In the genomic region with DNA sequence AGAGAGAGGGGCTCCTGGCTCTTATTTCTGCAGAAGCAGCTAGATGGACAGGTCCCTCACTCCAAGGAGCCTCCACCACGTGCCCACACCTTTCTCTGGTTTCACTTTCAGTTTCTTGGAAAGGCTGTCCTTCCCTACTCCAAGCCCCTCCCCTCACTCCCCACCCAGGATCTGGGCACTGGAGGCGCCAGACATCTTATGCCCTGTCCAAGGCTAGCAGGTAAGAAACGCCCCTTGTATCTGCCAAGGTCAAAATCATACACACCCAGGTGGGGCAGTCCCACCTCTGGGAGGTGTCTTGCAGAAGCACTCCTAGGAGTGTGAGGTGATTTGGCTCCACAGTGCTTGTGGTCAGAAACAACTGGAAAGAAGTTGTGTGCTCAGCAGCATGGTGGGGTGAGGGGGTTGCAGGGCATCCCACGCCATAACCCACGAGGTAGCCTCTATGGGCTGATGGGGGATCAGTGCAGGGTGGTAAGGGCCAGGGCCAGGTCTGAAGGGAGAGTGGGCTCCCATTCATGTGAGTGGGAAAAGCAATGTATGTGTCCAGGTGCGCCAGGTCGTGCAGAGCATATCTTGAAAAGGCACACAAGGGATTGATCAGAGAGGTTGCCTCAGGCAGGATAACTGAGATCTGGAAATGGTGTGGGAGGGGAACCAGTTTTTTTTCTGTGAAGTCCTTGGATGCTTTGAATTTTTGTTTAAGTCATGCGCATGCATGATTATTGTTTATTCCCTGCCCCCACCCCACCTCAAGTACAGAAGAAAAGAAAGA, we compare ENCODE assay signal across 1 cellular context.
TF ChIP-seq lines count a peak whose summit lies in the region.

No MANE protein-coding gene starts in this region.

TF ChIP-seq in HEK293, 187 proteins besides CTCF, POLR2A, EP300 and RAD21:
- TF ChIP-seq EGR2 (tag by site-specific recombination; IDR thresholded peaks at IDR 0.05; ENCODE audit: low read depth): peak; percentile 66
- TF ChIP-seq ZNF777 (tag by site-specific recombination; IDR thresholded peaks at IDR 0.05; ENCODE audit: borderline replicate concordance): no peak
- TF ChIP-seq SP3 (tag by site-specific recombination; IDR thresholded peaks at IDR 0.05): peak; percentile 52
- 0 out of 2 replicates have a peak, but pooled peaks have one; percentile 15 for TF ChIP-seq ZNF366 (tag by site-specific recombination; conservative IDR thresholded peaks at IDR 0.05)
- peak; percentile 76 for TF ChIP-seq ZFHX2 (tag by site-specific recombination; conservative IDR thresholded peaks at IDR 0.05)
- peak; percentile 32; the same call in 1 of the 2 replicates for TF ChIP-seq KLF1 (tag by site-specific recombination; IDR thresholded peaks at IDR 0.05)
TF ChIP-seq in HEK293: peak in this region for 5.
